In the genomic region with DNA sequence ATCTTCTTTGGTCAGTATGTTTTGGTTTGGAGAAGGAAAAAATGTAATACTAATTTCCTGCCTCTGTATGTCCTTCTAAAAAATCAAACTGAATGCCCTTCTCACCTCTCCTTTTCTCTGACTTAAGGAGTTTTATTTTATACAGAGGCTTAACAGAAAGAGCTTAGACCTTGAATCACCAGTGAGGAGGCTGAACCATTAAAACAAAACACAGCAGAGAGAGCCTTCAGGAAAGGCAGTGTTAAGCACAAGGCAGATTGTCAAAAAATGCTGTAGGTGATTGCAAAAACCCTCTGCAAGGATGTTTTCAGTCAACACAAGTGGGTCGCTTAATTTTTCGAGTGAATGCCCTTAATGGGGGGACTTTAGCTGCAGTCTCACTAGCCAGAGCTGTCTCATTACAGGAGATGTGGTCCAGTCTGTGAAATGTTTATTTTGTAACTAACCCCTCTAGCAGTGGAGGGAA, we compare ENCODE assay signal across 1 cellular context.
TF ChIP-seq lines count a peak whose summit lies in the region.

No MANE protein-coding gene starts in this region.

TF ChIP-seq in HepG2, 621 proteins besides CTCF, POLR2A, EP300 and RAD21 (continued from another document):
- TF ChIP-seq, protein P1, sequence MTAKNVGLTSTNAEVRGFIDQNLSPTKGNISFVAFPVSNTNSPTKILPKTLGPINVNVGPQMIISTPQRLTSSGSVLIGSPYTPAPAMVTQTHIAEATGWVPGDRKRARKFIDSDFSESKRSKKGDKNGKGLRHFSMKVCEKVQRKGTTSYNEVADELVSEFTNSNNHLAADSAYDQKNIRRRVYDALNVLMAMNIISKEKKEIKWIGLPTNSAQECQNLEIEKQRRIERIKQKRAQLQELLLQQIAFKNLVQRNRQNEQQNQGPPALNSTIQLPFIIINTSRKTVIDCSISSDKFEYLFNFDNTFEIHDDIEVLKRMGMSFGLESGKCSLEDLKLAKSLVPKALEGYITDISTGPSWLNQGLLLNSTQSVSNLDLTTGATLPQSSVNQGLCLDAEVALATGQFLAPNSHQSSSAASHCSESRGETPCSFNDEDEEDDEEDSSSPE (CRISPR knock-in tag; IDR thresholded peaks at IDR 0.05): no peak
- no peak for TF ChIP-seq ZNF75D (CRISPR knock-in tag; IDR thresholded peaks at IDR 0.05; ENCODE audit: borderline replicate concordance)
- TF ChIP-seq ZNF451 (CRISPR knock-in tag; IDR thresholded peaks at IDR 0.05): no peak
- no peak for TF ChIP-seq TEAD3 (CRISPR knock-in tag; optimal IDR thresholded peaks at IDR 0.05; ENCODE audit: borderline replicate concordance)
